ENCODE assay signal across 11 cellular contexts in the genomic region with DNA sequence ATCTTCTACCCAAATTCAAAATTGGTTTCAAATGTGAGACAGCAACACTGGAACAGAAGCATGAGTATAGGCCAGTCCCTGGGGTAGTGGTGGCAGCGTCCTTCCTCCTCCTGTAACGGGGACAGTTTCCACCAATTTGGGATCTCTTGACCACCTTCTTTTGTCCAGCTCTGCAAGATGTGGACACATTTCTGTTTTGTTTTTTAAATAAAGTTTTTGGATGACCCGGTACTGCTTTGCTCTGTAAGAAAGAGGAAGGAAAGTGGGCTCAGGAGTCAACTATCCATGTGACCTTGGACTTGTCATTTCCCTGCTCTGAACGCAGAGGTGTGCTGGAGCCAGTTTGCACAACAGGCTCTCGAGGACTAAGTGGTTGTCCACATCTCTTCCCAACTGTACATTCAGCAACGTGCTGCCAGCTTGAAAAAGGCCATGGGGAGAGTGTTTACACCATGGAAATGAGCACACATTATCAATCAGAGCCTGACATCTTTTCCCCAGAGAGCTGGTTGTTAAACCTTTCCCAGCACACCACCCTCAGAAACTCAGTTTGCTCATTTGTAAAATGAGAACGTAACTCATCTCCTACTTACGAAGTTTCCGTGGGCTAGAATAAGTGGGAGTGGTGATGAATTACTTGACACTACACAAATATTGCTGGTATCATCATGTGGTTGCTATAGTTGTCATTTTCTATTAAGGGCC.
DNase-seq lines count a peak whose midpoint lies in the region; ATAC-seq and TF ChIP-seq lines count a peak whose summit lies in the region.
"Had no signal": no experiment of that assay in that cellular context is flagged by ENCODE, and none has a peak within 500 bp of the region (broad histone marks: within the 10 kb centered on the region; RNA-seq: fewer than 3 reads in every experiment).

No MANE protein-coding gene starts in this region.

- CTCF ChIA-PET in CD8-positive, alpha-beta T cell (lab: Charles Lee) = interaction anchor here (0.7 to 1.6 kb wide), 4 partner anchors 11 to 398 kb away, joined by 3 read pairs; no protein-coding TSS in a partner anchor

- peaks cover 6% of the 10 kb centered on the region for H3K36me3 Mint-ChIP-seq in CD8-positive, alpha-beta T cell
- no peaks in the 10 kb centered on the region for H3K36me3 Mint-ChIP-seq in osteocyte (ENCODE audit: unreplicated experiment)

- no peaks in the 10 kb centered on the region for H3K27me3 ChIP-seq in CD8-positive, alpha-beta T cell (ENCODE audit: insufficient read depth, low read length)
- H3K27me3 ChIP-seq in lung (ENCODE audit: control insufficient read depth, insufficient read depth) = no peaks in the 10 kb centered on the region
- H3K27me3 ChIP-seq: hepatocyte had no signal

- H3K4me1 Mint-ChIP-seq in CD8-positive, alpha-beta T cell (ENCODE audit: low read depth) = peaks cover 74% of the 10 kb centered on the region
- H3K4me1 Mint-ChIP-seq in osteocyte (ENCODE audit: unreplicated experiment) = peaks cover 28% of the 10 kb centered on the region

- H3K27ac ChIP-seq in CD8-positive, alpha-beta T cell (ENCODE audit: low read depth, low read length) = peak overlapping the region; percentile 28
- no peak overlapping the region for H3K27ac ChIP-seq in lung (ENCODE audit: low read depth in 1 of 2, low read length in 1 of 2)
- H3K27ac ChIP-seq: hepatocyte had no signal

- no peak for ATAC-seq in CD8-positive, alpha-beta T cell
- peak; percentile 5 for ATAC-seq in HG02885 (IDR thresholded peaks at IDR 0.05; ENCODE audit: poor library complexity, unreplicated experiment)
- ATAC-seq in lung (ENCODE audit: insufficient read depth, low FRiP score) = peak; percentile 32
- no peak for ATAC-seq in HG02884 (IDR thresholded peaks at IDR 0.05; ENCODE audit: unreplicated experiment)

- no peak for DNase-seq in CD8-positive, alpha-beta T cell
- DNase-seq in activated CD8-positive, alpha-beta memory T cell treated with anti-CD3 and anti-CD28 coated beads, Interleukin-2, amount 50 U/mL, for 48 hours = peak; percentile 67
- DNase-seq in lung (ENCODE audit: low spot score) (no peak), DMS114 treated with DMSO at 0.1 percent for 48 hours (lab: John Stamatoyannopoulos, UW; ENCODE audit: unreplicated experiment) (no peak), foreskin melanocyte (no peak), osteocyte (ENCODE audit: extremely low spot score, unreplicated experiment) (no peak)
- DNase-seq: NCI-H510A treated with DMSO at 0.1 percent for 48 hours, SK-N-SH had no signal

- H3K4me1 ChIP-seq in CD8-positive, alpha-beta T cell (ENCODE audit: insufficient read depth, low read length) = peaks cover 72% of the 10 kb centered on the region
- H3K4me1 ChIP-seq in lung (ENCODE audit: control insufficient read depth in 2 of 2, insufficient read depth in 2 of 2, low read length in 2 of 2) = peaks cover 0 to 5% of the 10 kb centered on the region in 2 donors

- no peaks in the 10 kb centered on the region for H3K36me3 ChIP-seq in CD8-positive, alpha-beta T cell (ENCODE audit: insufficient read depth, low read length)
- no peaks in the 10 kb centered on the region for H3K36me3 ChIP-seq in lung (ENCODE audit: control insufficient read depth in 2 of 2, insufficient read depth in 2 of 2, low read length in 2 of 2)

- POLR2A ChIA-PET in CD8-positive, alpha-beta T cell (lab: Charles Lee) = interaction anchor here (1.0 to 2.6 kb wide), 4 partner anchors 16 to 451 kb away, joined by 3 to 9 read pairs (median 4); no protein-coding TSS in a partner anchor

- no peaks in the 10 kb centered on the region for H3K27me3 Mint-ChIP-seq in CD8-positive, alpha-beta T cell (ENCODE audit: low read depth)
- no peaks in the 10 kb centered on the region for H3K27me3 Mint-ChIP-seq in osteocyte (ENCODE audit: unreplicated experiment)

- 51% methylated on average over 9 of the region's 9 CpGs for WGBS in lung, 2 donors

- peak overlapping the region; percentile 33 for H3K4me3 Mint-ChIP-seq in CD8-positive, alpha-beta T cell
- no peak overlapping the region for H3K4me3 Mint-ChIP-seq in osteocyte (ENCODE audit: unreplicated experiment)

- peak overlapping the region; percentile 96 for H3K27ac Mint-ChIP-seq in CD8-positive, alpha-beta T cell
- no peak overlapping the region for H3K27ac Mint-ChIP-seq in osteocyte (ENCODE audit: unreplicated experiment)

- intact Hi-C loops in CD8-positive, alpha-beta T cell (cut with DNase I, micrococcal nuclease) = loop anchor here (2.0 to 10.0 kb wide), 5 partner anchors 17 to 300 kb away; partner anchors contain the start of genes HIVEP1 (in 1 of the 2) and TMEM170B (in 1 of the 2)

- TF ChIP-seq CTCF in CD8-positive, alpha-beta T cell (IDR thresholded peaks at IDR 0.05) = no peak
- TF ChIP-seq CTCF in lung (IDR thresholded peaks at IDR 0.05; ENCODE audit: control extremely low read depth, extremely low read depth) (no peak), osteocyte (IDR thresholded peaks at IDR 0.05) (no peak)

- no peaks in the 10 kb centered on the region for H3K9me3 Mint-ChIP-seq in CD8-positive, alpha-beta T cell
- H3K9me3 Mint-ChIP-seq in osteocyte (ENCODE audit: unreplicated experiment) = no peaks in the 10 kb centered on the region

- H3K9me3 ChIP-seq in CD8-positive, alpha-beta T cell (ENCODE audit: low read length) = no peaks in the 10 kb centered on the region
- H3K9me3 ChIP-seq in lung (ENCODE audit: control insufficient read depth in 2 of 2, insufficient read depth in 1 of 2, low read length in 1 of 2) = no peaks in the 10 kb centered on the region
- H3K9me3 ChIP-seq: SK-N-SH had no signal

- no peak overlapping the region for H3K4me3 ChIP-seq in CD8-positive, alpha-beta T cell (ENCODE audit: low read depth, low read length)
- no peak overlapping the region for H3K4me3 ChIP-seq in lung
- H3K4me3 ChIP-seq: hepatocyte had no signal

Comparison
In these comparisons a context has a peak if more than half of its experiments do, and no peak if none do; other contexts are left out.
1. ATAC-seq: peak in HG02885 (single experiment) and lung (single experiment); none in CD8-positive, alpha-beta T cell (single experiment) and HG02884 (single experiment).